In genomic region chrX:39834600-39834999, GRCh38 we compare ENCODE assay signal across 19 cellular contexts.
DNase-seq lines count a peak whose midpoint lies in the region; ATAC-seq, FAIRE-seq and TF ChIP-seq lines count a peak whose summit lies in the region.
"Had no signal": no experiment of that assay in that cellular context is flagged by ENCODE, and none has a peak within 500 bp of the region (broad histone marks: within the 10 kb centered on the region; RNA-seq: fewer than 3 reads in every experiment).

No MANE protein-coding gene starts in this region.

- no peak overlapping the region for H3K56ac ChIP-seq in IMR-90 (ENCODE audit: extremely low read depth, insufficient read depth, low read length)

- intact Hi-C loops in IMR-90 (cut with micrococcal nuclease) = no loop called here

- H2BK120ac ChIP-seq in IMR-90 (ENCODE audit: low read depth, low read length) = no peak overlapping the region

- no peak overlapping the region for H2BK5ac ChIP-seq in IMR-90 (ENCODE audit: low read depth, low read length, poor library complexity, severe bottlenecking)

- no peak overlapping the region for H3K4ac ChIP-seq in IMR-90 (ENCODE audit: low read depth, low read length)

- CTCF ChIA-PET in IMR-90 (lab: Yijun Ruan, JAX) = no interaction called here

- H4K8ac ChIP-seq in IMR-90 (ENCODE audit: low read depth in 2 of 2, low read length in 2 of 2) = no peak overlapping the region

- TF ChIP-seq POLR2A in GM12892 (IDR thresholded peaks at IDR 0.05; ENCODE audit: low read depth, low read length) (no peak), IMR-90 (IDR thresholded peaks at IDR 0.05; ENCODE audit: low read depth, low read length) (no peak)

- POLR2A ChIA-PET in IMR-90 (lab: Charles Lee; ENCODE audit: unreplicated experiment) = no interaction called here

- H4K5ac ChIP-seq in IMR-90 (ENCODE audit: low read depth, low read length) = no peak overlapping the region

- no peak overlapping the region for H3K27ac ChIP-seq in IMR-90 (ENCODE audit: insufficient read depth, low read length)
- H3K27ac ChIP-seq: GM23248, HL-60 had no signal

- H3K79me1 ChIP-seq in IMR-90 (ENCODE audit: low read depth in 1 of 2, low read length in 2 of 2) = no peaks in the 10 kb centered on the region

- in situ Hi-C loops in IMR-90 (cut with MboI; ENCODE audit: low sequenced_read_pairs) = no loop called here

- TF ChIP-seq CTCF in IMR-90 (conservative IDR thresholded peaks at IDR 0.05; ENCODE audit: low read depth, low read length) (no peak), GM20000 (IDR thresholded peaks at IDR 0.05; ENCODE audit: extremely low read depth, missing control alignments) (no peak)

- H2BK15ac ChIP-seq in IMR-90 (ENCODE audit: low read depth, low read length) = no peak overlapping the region

- no peak overlapping the region for H2AFZ ChIP-seq in IMR-90 (replicated peaks; ENCODE audit: low read length, poor library complexity)
- H2AFZ ChIP-seq: GM23248 had no signal

- H2BK20ac ChIP-seq in IMR-90 (ENCODE audit: low read depth, low read length) = no peak overlapping the region

- H4K20me1 ChIP-seq in IMR-90 (ENCODE audit: insufficient read depth, low read length) = no peaks in the 10 kb centered on the region

- no peak overlapping the region for H4K91ac ChIP-seq in IMR-90 (ENCODE audit: insufficient read depth, low read depth, low read length)

- ATAC-seq in activated naive CD4-positive, alpha-beta T cell treated with anti-CD3 and anti-CD28 coated beads, Interleukin-2, amount 50 U/mL, for 72 hours = peak; percentile 69 to 74
- ATAC-seq in IMR-90 (ENCODE audit: low read depth) = no peak
- ATAC-seq: HCT116, K562 had no signal

- no peak overlapping the region for H3K23ac ChIP-seq in IMR-90 (ENCODE audit: low read depth, low read length)

- no peak overlapping the region for H3K14ac ChIP-seq in IMR-90 (replicated peaks; ENCODE audit: low read depth, low read length)

- no peaks in the 10 kb centered on the region for H3K9me1 ChIP-seq in IMR-90 (ENCODE audit: insufficient read depth, low read length)

- no peaks in the 10 kb centered on the region for H3K9me3 Mint-ChIP-seq in activated naive CD4-positive, alpha-beta T cell treated with anti-CD3 and anti-CD28 coated beads, Interleukin-2, amount 50 U/mL, for 72 hours
- H3K9me3 Mint-ChIP-seq: CD4-positive, alpha-beta T cell had no signal

- no peak overlapping the region for H3K9ac ChIP-seq in IMR-90 (ENCODE audit: low read depth, low read length)
- H3K9ac ChIP-seq: GM23248 had no signal

- no peak overlapping the region for H3K4me3 ChIP-seq in IMR-90 (ENCODE audit: insufficient read depth, low read depth, low read length)
- H3K4me3 ChIP-seq: GM23248, K562 had no signal

- peak overlapping the region; percentile 50 for H2AK9ac ChIP-seq in IMR-90 (replicated peaks; ENCODE audit: low read depth, low read length, poor library complexity)

- dilution Hi-C loops in IMR-90 (cut with HindIII; ENCODE audit: low sequenced_read_pairs, unreplicated experiment) = no loop called here

- H2AK5ac ChIP-seq in IMR-90 (ENCODE audit: low read depth, low read length) = no peak overlapping the region

- no peaks in the 10 kb centered on the region for H3K4me1 ChIP-seq in IMR-90 (ENCODE audit: control insufficient read depth, insufficient read depth, low read length)

- no peak overlapping the region for H3K18ac ChIP-seq in IMR-90 (ENCODE audit: low read depth, low read length)

- WGBS in IMR-90 (ENCODE audit: extremely low coverage in 2 of 2, insufficient read length in 1 of 2), 2 experiments = no CpG with 5 or more reads among the region's 3 CpGs

- TF ChIP-seq RAD21 in IMR-90 (IDR thresholded peaks at IDR 0.05; ENCODE audit: low read length) = no peak

- no peaks in the 10 kb centered on the region for H3K36me3 Mint-ChIP-seq in activated naive CD4-positive, alpha-beta T cell treated with anti-CD3 and anti-CD28 coated beads, Interleukin-2, amount 50 U/mL, for 72 hours

- no peaks in the 10 kb centered on the region for H3K36me3 ChIP-seq in IMR-90 (ENCODE audit: control insufficient read depth, insufficient read depth, low read length)

- no TSS peak for BruUV-seq in IMR-90 (replicated peaks; lab: Mats Ljungman, UMichigan)

- peaks cover 47% of the 10 kb centered on the region for H3K27me3 ChIP-seq in IMR-90 (ENCODE audit: control insufficient read depth, insufficient read depth, low read length)

- no peak overlapping the region for H3K4me2 ChIP-seq in IMR-90 (ENCODE audit: low read depth, low read length)

- peaks cover 5% of the 10 kb centered on the region; the same call in 1 of the 2 replicates for H3K9me3 ChIP-seq in IMR-90 (ENCODE audit: control insufficient read depth, insufficient read depth, low read length)

- FAIRE-seq in GM12892 (lab: Jason Lieb, UNC) = peak; percentile 36
- FAIRE-seq: A204.1, H54, K562 had no signal

- no peak overlapping the region for H3K27ac Mint-ChIP-seq in activated naive CD4-positive, alpha-beta T cell treated with anti-CD3 and anti-CD28 coated beads, Interleukin-2, amount 50 U/mL, for 72 hours
- H3K27ac Mint-ChIP-seq: B cell; CD4-positive, alpha-beta T cell had no signal

- DNase-seq in activated naive CD4-positive, alpha-beta T cell treated with anti-CD3 and anti-CD28 coated beads, Interleukin-2, amount 50 U/mL, for 72 hours (ENCODE audit: low spot score in 2 of 2) = no peak
- DNase-seq in activated naive CD4-positive, alpha-beta T cell (lab: John Stamatoyannopoulos, UW) = no peak
- DNase-seq in GM12892 (ENCODE audit: insufficient read length) (no peak), IMR-90 (no peak), NCI-H1105 treated with DMSO at 0.1 percent for 48 hours (lab: John Stamatoyannopoulos, UW) (no peak), NCI-H1092 treated with DMSO at 0.1 percent for 48 hours (lab: John Stamatoyannopoulos, UW) (no peak), GM20000 (ENCODE audit: low spot score) (no peak)
- DNase-seq: C1 segment of cervical spinal cord; CD4-positive, alpha-beta T cell; DMS153; DMS79 treated with DMSO at 0.1 percent for 48 hours; GDM1; GM23248 had no signal

TF ChIP-seq in IMR-90, 13 proteins besides CTCF, POLR2A, EP300 and RAD21:
- no peak for TF ChIP-seq USF2 (IDR thresholded peaks at IDR 0.05; ENCODE audit: low read depth, low read length)
- TF ChIP-seq SMC3 (IDR thresholded peaks at IDR 0.05; ENCODE audit: low read depth, low read length) = no peak
- TF ChIP-seq CHD1 (IDR thresholded peaks at IDR 0.05; ENCODE audit: low read depth, low read length) = no peak
- no peak for TF ChIP-seq MXI1 (IDR thresholded peaks at IDR 0.05; ENCODE audit: borderline replicate concordance, low read depth, low read length)
- TF ChIP-seq MAZ (IDR thresholded peaks at IDR 0.05; ENCODE audit: borderline replicate concordance, low read depth, low read length) = no peak
- no peak for TF ChIP-seq CEBPB (IDR thresholded peaks at IDR 0.05; ENCODE audit: low read depth, low read length)
- TF ChIP-seq RFX5 (IDR thresholded peaks at IDR 0.05; ENCODE audit: low read depth, low read length) = no peak
- no peak for TF ChIP-seq NFE2L2 (IDR thresholded peaks at IDR 0.05; ENCODE audit: low read depth, low read length)
- no peak for TF ChIP-seq FOS (IDR thresholded peaks at IDR 0.05; ENCODE audit: low read depth, low read length)
- TF ChIP-seq ELK1 (IDR thresholded peaks at IDR 0.05; ENCODE audit: borderline replicate concordance, low read depth, low read length) = no peak
- no peak for TF ChIP-seq MAFK (IDR thresholded peaks at IDR 0.05; ENCODE audit: low read depth, low read length)
